Comparison of ENCODE assay signal across 14 cellular contexts in the genomic region with DNA sequence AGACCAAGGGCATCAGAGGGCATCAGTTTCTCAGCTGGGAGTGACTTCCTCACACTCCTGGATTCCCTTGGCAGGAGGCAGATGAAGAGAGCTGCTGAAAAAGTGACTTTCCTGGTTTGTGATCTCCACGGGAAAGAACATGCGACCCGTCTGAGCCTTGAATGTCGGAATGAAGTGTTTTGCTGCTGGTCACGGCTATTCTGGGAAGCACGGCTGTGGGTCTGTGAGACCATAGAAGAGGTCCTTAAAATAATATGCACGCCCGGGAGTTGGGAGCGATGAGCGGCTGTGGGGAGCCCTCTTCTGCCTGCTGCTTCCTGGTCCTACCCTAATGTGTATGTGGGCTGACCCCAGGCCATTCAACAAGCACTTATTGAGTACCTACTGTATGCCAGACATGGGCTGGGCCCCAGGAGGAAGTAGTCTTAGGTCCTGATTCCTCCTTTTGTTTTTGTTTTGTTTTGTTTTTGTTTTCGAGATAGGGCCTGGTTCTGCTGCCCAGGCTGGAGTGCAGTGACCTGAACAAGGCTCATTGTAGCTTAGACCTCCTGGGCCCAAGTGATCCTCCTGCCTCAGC. TPM values are rescaled to one million over a fixed set of nuclear protein-coding genes. Genes with fewer than 3 reads are reported as not detected.
DNase-seq lines count a peak whose midpoint lies in the region; ATAC-seq, FAIRE-seq and TF ChIP-seq lines count a peak whose summit lies in the region.
"Had no signal": no experiment of that assay in that cellular context is flagged by ENCODE, and none has a peak within 500 bp of the region (broad histone marks: within the 10 kb centered on the region; RNA-seq: fewer than 3 reads in every experiment).

No MANE protein-coding gene starts in this region.

- H3K4me1 Mint-ChIP-seq in CD4-positive, CD25-positive, alpha-beta regulatory T cell = peaks cover 5 to 56% (median 15%) of the 10 kb centered on the region in 4 donors
- peaks cover 87% of the 10 kb centered on the region for H3K4me1 Mint-ChIP-seq in dendritic cell treated with granulocyte-macrophage colony-stimulating factor and Interleukin-4, amounts not matched to agents 40 ng/mL and 50 ng/mL, for 4 days (ENCODE audit: low read depth)

- H3K36me3 Mint-ChIP-seq in CD4-positive, CD25-positive, alpha-beta regulatory T cell = peaks cover 3% of the 10 kb centered on the region
- H3K36me3 Mint-ChIP-seq in dendritic cell treated with granulocyte-macrophage colony-stimulating factor and Interleukin-4, amounts not matched to agents 40 ng/mL and 50 ng/mL, for 4 days (ENCODE audit: low read depth) = no peaks in the 10 kb centered on the region

- intact Hi-C loops in dendritic cell treated with granulocyte-macrophage colony-stimulating factor and Interleukin-4, amounts not matched to agents 40 ng/mL and 50 ng/mL, for 4 days (cut with micrococcal nuclease) = loop anchor here (5.0 kb wide), 1 partner anchor 36 kb away; no protein-coding TSS in a partner anchor
- intact Hi-C loops in prostate gland (cut with DNase I) = no loop called here

- H3K27me3 ChIP-seq in CD4-positive, CD25-positive, alpha-beta regulatory T cell (ENCODE audit: control insufficient read depth, insufficient read depth, low read length) = no peaks in the 10 kb centered on the region
- no peaks in the 10 kb centered on the region for H3K27me3 ChIP-seq in prostate gland (replicated peaks; ENCODE audit: insufficient read depth)
- peaks cover 19% of the 10 kb centered on the region for H3K27me3 ChIP-seq in BE2C
- H3K27me3 ChIP-seq: BLaER1, esophagus squamous epithelium had no signal

- TF ChIP-seq CTCF in prostate gland (IDR thresholded peaks at IDR 0.05) (no peak), BE2C (IDR thresholded peaks at IDR 0.05; ENCODE audit: low read depth, low read length) (no peak)

- H3K4me3 ChIP-seq in CD4-positive, CD25-positive, alpha-beta regulatory T cell (ENCODE audit: low read depth, low read length) = no peak overlapping the region
- H3K4me3 ChIP-seq in prostate gland = no peak overlapping the region
- H3K4me3 ChIP-seq in BE2C (ENCODE audit: low read depth, low read length) = no peak overlapping the region
- H3K4me3 ChIP-seq: BLaER1 had no signal

- no peak for TF ChIP-seq POLR2A in prostate gland (IDR thresholded peaks at IDR 0.05)
- no peak for TF ChIP-seq POLR2A in GM12892 (IDR thresholded peaks at IDR 0.05; ENCODE audit: low read depth, low read length)

- no peak for DNase-seq in CD4-positive, CD25-positive, alpha-beta regulatory T cell
- DNase-seq in NCI-H526 (lab: John Stamatoyannopoulos, UW) = peak; percentile 76 to 79
- DNase-seq in prostate gland (ENCODE audit: low spot score) = no peak
- no peak for DNase-seq in glomerular visceral epithelial cell (ENCODE audit: extremely low spot score)
- DNase-seq in BE2C = no peak
- DNase-seq in GM12892 (ENCODE audit: insufficient read length) = no peak
- DNase-seq: activated CD4-positive, alpha-beta memory T cell treated with anti-CD3 and anti-CD28 coated beads, Interleukin-2, amount 10 ng/mL, durations not matched to agents 7 days and 5 days; activated naive CD4-positive, alpha-beta T cell treated with anti-CD3 and anti-CD28 coated beads for 36 hours; esophagus squamous epithelium; NCI-H2171 had no signal

- ATAC-seq in CD4-positive, CD25-positive, alpha-beta regulatory T cell (ENCODE audit: low read depth in 2 of 2) = no peak
- ATAC-seq in HG03175 (IDR thresholded peaks at IDR 0.05; ENCODE audit: unreplicated experiment) = no peak

- H3K36me3 ChIP-seq in CD4-positive, CD25-positive, alpha-beta regulatory T cell (ENCODE audit: control insufficient read depth, insufficient read depth, low read length) = no peaks in the 10 kb centered on the region
- no peaks in the 10 kb centered on the region for H3K36me3 ChIP-seq in prostate gland
- H3K36me3 ChIP-seq in BE2C = no peaks in the 10 kb centered on the region
- H3K36me3 ChIP-seq: BLaER1, esophagus squamous epithelium had no signal

- FAIRE-seq in GM12892 (lab: Jason Lieb, UNC) = no peak

- peak overlapping the region in 1 of 4 donors; percentile 52 for H3K4me3 Mint-ChIP-seq in CD4-positive, CD25-positive, alpha-beta regulatory T cell
- H3K4me3 Mint-ChIP-seq in dendritic cell treated with granulocyte-macrophage colony-stimulating factor and Interleukin-4, amounts not matched to agents 40 ng/mL and 50 ng/mL, for 4 days = no peak overlapping the region
- H3K4me3 Mint-ChIP-seq: activated CD4-positive, alpha-beta memory T cell treated with anti-CD3 and anti-CD28 coated beads, Interleukin-2, amount 10 ng/mL, durations not matched to agents 7 days and 5 days; activated naive CD4-positive, alpha-beta T cell treated with anti-CD3 and anti-CD28 coated beads for 36 hours had no signal

- peak overlapping the region; percentile 21 to 83 (median 78) for H3K27ac Mint-ChIP-seq in CD4-positive, CD25-positive, alpha-beta regulatory T cell
- peak overlapping the region; percentile 97 for H3K27ac Mint-ChIP-seq in dendritic cell treated with granulocyte-macrophage colony-stimulating factor and Interleukin-4, amounts not matched to agents 40 ng/mL and 50 ng/mL, for 4 days
- H3K27ac Mint-ChIP-seq: activated CD4-positive, alpha-beta memory T cell treated with anti-CD3 and anti-CD28 coated beads, Interleukin-2, amount 10 ng/mL, durations not matched to agents 7 days and 5 days; activated naive CD4-positive, alpha-beta T cell treated with anti-CD3 and anti-CD28 coated beads for 36 hours had no signal

- H3K27ac ChIP-seq in CD4-positive, CD25-positive, alpha-beta regulatory T cell (ENCODE audit: insufficient read depth, low read length, poor library complexity, severe bottlenecking) = no peak overlapping the region
- H3K27ac ChIP-seq in prostate gland = peak overlapping the region; percentile 71 to 84
- H3K27ac ChIP-seq: BLaER1 had no signal

- H3K4me1 ChIP-seq in CD4-positive, CD25-positive, alpha-beta regulatory T cell (ENCODE audit: control insufficient read depth, insufficient read depth, low read length, poor library complexity, severe bottlenecking) = peaks cover 24% of the 10 kb centered on the region
- peaks cover 16% of the 10 kb centered on the region for H3K4me1 ChIP-seq in prostate gland (replicated peaks)
- H3K4me1 ChIP-seq in BE2C = no peaks in the 10 kb centered on the region

- 67% methylated on average over 11 of the region's 11 CpGs for WGBS in prostate gland

- peaks cover 9% of the 10 kb centered on the region for H3K27me3 Mint-ChIP-seq in CD4-positive, CD25-positive, alpha-beta regulatory T cell
- H3K27me3 Mint-ChIP-seq in dendritic cell treated with granulocyte-macrophage colony-stimulating factor and Interleukin-4, amounts not matched to agents 40 ng/mL and 50 ng/mL, for 4 days = peaks cover 12% of the 10 kb centered on the region

- H3K9me3 ChIP-seq in CD4-positive, CD25-positive, alpha-beta regulatory T cell (ENCODE audit: control insufficient read depth in 2 of 2, low read length in 2 of 2) = no peaks in the 10 kb centered on the region
- H3K9me3 ChIP-seq in prostate gland = no peaks in the 10 kb centered on the region
- no peaks in the 10 kb centered on the region for H3K9me3 ChIP-seq in BE2C
- H3K9me3 ChIP-seq: esophagus squamous epithelium had no signal

- H3K9me3 Mint-ChIP-seq in CD4-positive, CD25-positive, alpha-beta regulatory T cell = no peaks in the 10 kb centered on the region
- no peaks in the 10 kb centered on the region for H3K9me3 Mint-ChIP-seq in dendritic cell treated with granulocyte-macrophage colony-stimulating factor and Interleukin-4, amounts not matched to agents 40 ng/mL and 50 ng/mL, for 4 days
- H3K9me3 Mint-ChIP-seq: activated CD4-positive, alpha-beta memory T cell treated with anti-CD3 and anti-CD28 coated beads, Interleukin-2, amount 10 ng/mL, durations not matched to agents 7 days and 5 days; activated naive CD4-positive, alpha-beta T cell treated with anti-CD3 and anti-CD28 coated beads for 36 hours had no signal

RNA-seq across cellular contexts. Expression of gene UMODL1, which starts 13.2 kb away (rescaled TPM):
- total RNA-seq in CD4-positive, CD25-positive, alpha-beta regulatory T cell = 0.35 TPM
- polyA plus RNA-seq in CD4-positive, CD25-positive, alpha-beta regulatory T cell = under 1 TPM in 3 of 4 donors, not detected in 1; 0.05 to 0.10 (median 0.05) TPM
- under 1 TPM; 0.14 to 0.57 TPM for total RNA-seq in prostate gland
- not detected for polyA plus RNA-seq in BE2C (2012; ENCODE audit: insufficient read depth, insufficient read length, low read depth)
- polyA plus RNA-seq in GM12892 (2012; ENCODE audit: missing spikeins) = 0.06 TPM
- total RNA-seq: activated naive CD4-positive, alpha-beta T cell treated with anti-CD3 and anti-CD28 coated beads for 36 hours; esophagus squamous epithelium; mesenteric fat pad had no signal

RNA-seq across cellular contexts. Expression of gene ZBTB21, which starts 47.8 kb away (rescaled TPM):
- total RNA-seq in CD4-positive, CD25-positive, alpha-beta regulatory T cell = 107 TPM
- 1 to 10 TPM; 2.4 to 8.0 (median 5.2) TPM for polyA plus RNA-seq in CD4-positive, CD25-positive, alpha-beta regulatory T cell
- 10 to 100 TPM; 12.3 to 13.6 TPM for total RNA-seq in prostate gland
- polyA plus RNA-seq in BE2C (2012; ENCODE audit: insufficient read depth, insufficient read length, low read depth) = 14.7 TPM
- polyA plus RNA-seq in GM12892 (2012; ENCODE audit: missing spikeins) = 9.0 TPM

Comparison
In these comparisons a context has a peak if more than half of its experiments do, and no peak if none do; other contexts are left out.
1. DNase-seq: peak in NCI-H526 (2 of 2); none in CD4-positive, CD25-positive, alpha-beta regulatory T cell (0 of 3), prostate gland (single experiment), glomerular visceral epithelial cell (single experiment), BE2C (single experiment) and GM12892 (single experiment).